Comparison of ENCODE assay signal across 8 cellular contexts in the genomic region with DNA sequence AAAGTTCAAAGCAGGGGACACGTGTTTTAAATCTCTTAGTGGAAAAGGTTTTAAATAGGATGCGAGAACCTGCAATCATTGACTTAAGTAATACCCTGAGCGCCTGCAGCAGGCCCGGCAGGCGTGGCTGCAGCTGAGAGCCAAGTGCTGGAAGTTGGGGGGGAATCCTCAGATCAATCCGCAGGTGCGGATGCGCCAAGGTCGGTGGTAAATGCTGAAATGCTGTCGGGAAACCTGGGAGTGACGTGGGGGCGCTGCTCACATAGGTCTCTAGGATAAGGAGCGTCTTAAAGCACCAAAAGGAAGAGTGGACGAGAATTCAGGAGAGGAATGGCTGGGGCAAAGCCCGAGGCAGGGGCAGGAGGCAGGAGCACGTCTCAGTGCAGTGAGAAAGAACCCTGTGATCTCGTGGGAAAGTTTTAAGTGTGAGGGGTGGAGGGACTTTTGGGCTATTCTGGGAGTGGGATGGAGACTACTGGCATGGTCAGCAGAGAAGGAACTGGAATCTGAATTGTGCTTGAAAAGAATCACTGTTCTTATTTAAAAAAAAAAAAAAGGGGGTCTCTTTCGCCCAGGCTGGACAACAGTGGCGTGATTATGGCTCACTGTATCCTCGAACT. TPM values are rescaled to one million over a fixed set of nuclear protein-coding genes. Genes with fewer than 3 reads are reported as not detected.
DNase-seq lines count a peak whose midpoint lies in the region; ATAC-seq and TF ChIP-seq lines count a peak whose summit lies in the region.

No MANE protein-coding gene starts in this region.

- POLR2A ChIA-PET in BJ (lab: Charles Lee): interaction anchor here (0.9 kb wide), 1 partner anchor 49 kb away, joined by 4 read pairs; no protein-coding TSS in a partner anchor

- H3K36me3 ChIP-seq in BJ (ENCODE audit: control insufficient read depth, insufficient read depth, low read length): no peaks in the 10 kb centered on the region

- intact Hi-C loops in right cardiac atrium (cut with DNase I): no loop called here

- peak overlapping the region; percentile 100 for H3K4me3 Mint-ChIP-seq in activated naive CD8-positive, alpha-beta T cell

- peaks cover 3% of the 10 kb centered on the region for H3K4me1 ChIP-seq in right cardiac atrium (ENCODE audit: control insufficient read depth, insufficient read depth, low read length)

- H3K9me3 ChIP-seq in right cardiac atrium (ENCODE audit: control insufficient read depth, low read length): no peaks in the 10 kb centered on the region

- 9% methylated on average over 20 of the region's 20 CpGs for WGBS in right cardiac atrium

- H3K4me3 ChIP-seq in BJ (ENCODE audit: low read depth, low read length) (peak overlapping the region; percentile 68), right cardiac atrium (ENCODE audit: low read length) (peak overlapping the region; percentile 73), retinal pigment epithelial cell (ENCODE audit: low read length) (peak overlapping the region; percentile 67)

- H3K27ac Mint-ChIP-seq in activated naive CD8-positive, alpha-beta T cell: peak overlapping the region; percentile 97

- peaks cover 10% of the 10 kb centered on the region for H3K36me3 Mint-ChIP-seq in activated naive CD8-positive, alpha-beta T cell

- peak overlapping the region; percentile 72 for H3K27ac ChIP-seq in right cardiac atrium (ENCODE audit: low read length)

- H3K27me3 Mint-ChIP-seq in activated naive CD8-positive, alpha-beta T cell: no peaks in the 10 kb centered on the region

- no peaks in the 10 kb centered on the region for H3K9me3 Mint-ChIP-seq in activated naive CD8-positive, alpha-beta T cell (ENCODE audit: low read depth)

- ATAC-seq in right cardiac atrium (no peak), HG02884 (IDR thresholded peaks at IDR 0.05; ENCODE audit: unreplicated experiment) (no peak), GM19328 (IDR thresholded peaks at IDR 0.05; ENCODE audit: unreplicated experiment) (no peak)

- H3K4me1 Mint-ChIP-seq in activated naive CD8-positive, alpha-beta T cell (ENCODE audit: low read depth): peaks cover 66% of the 10 kb centered on the region

- H3K27me3 ChIP-seq in BJ (ENCODE audit: control insufficient read depth, insufficient read depth, low read length): no peaks in the 10 kb centered on the region
- no peaks in the 10 kb centered on the region for H3K27me3 ChIP-seq in right cardiac atrium (ENCODE audit: control insufficient read depth, insufficient read depth)

- no peak for DNase-seq in BJ (ENCODE audit: low read depth)
- DNase-seq in H4 (ENCODE audit: low spot score): peak; percentile 46
- DNase-seq in NCI-H69 (lab: John Stamatoyannopoulos, UW): peak; percentile 87
- DNase-seq in right cardiac atrium: peak in 2 of 3 donors; percentile 61 to 77
- DNase-seq in retinal pigment epithelial cell (ENCODE audit: low read depth): no peak

- CTCF ChIA-PET in BJ (lab: Yijun Ruan, JAX): interaction anchor here (0.6 to 1.5 kb wide), 4 partner anchors 11 to 1348 kb away, joined by 3 to 6 read pairs (median 4); no protein-coding TSS in a partner anchor

- no peak; the same call in 1 of the 2 replicates for TF ChIP-seq CTCF in BJ (IDR thresholded peaks at IDR 0.05; ENCODE audit: insufficient read depth, low read depth, low read length)
- TF ChIP-seq CTCF in retinal pigment epithelial cell (conservative IDR thresholded peaks at IDR 0.05; ENCODE audit: low read depth, low read length): peak; percentile 18

RNA-seq across cellular contexts. Expression of gene CDCA4, which starts 0.9 kb away (rescaled TPM):
- 13.3 and 16.6 TPM in 2 replicates for polyA plus RNA-seq in BJ (2011; rRNA removed)
- 8.7 and 10.7 TPM in 2 replicates for polyA minus RNA-seq in BJ (2011; rRNA and poly(A)+ RNA removed)
- total RNA-seq in H4 (2014; rRNA removed; shearing (Covaris generic)): 42.8 and 46.1 TPM in 2 replicates
- 1 to 10 TPM; 2.9 to 3.9 (median 3.3) TPM for total RNA-seq in right cardiac atrium
- polyA plus RNA-seq in right cardiac atrium: 2.5 TPM

RNA-seq across cellular contexts. Expression of gene CLBA1, which starts 36.2 kb away (rescaled TPM):
- polyA plus RNA-seq in BJ (2011; rRNA removed): 4.5 and 5.9 TPM in 2 replicates
- polyA minus RNA-seq in BJ (2011; rRNA and poly(A)+ RNA removed): 2.6 and 4.0 TPM in 2 replicates
- 2.4 and 4.4 TPM in 2 replicates for total RNA-seq in H4 (2014; rRNA removed; shearing (Covaris generic))
- total RNA-seq in right cardiac atrium: 1 to 10 TPM; 1.8 to 4.2 (median 3.1) TPM
- 2.4 TPM for polyA plus RNA-seq in right cardiac atrium

RNA-seq across cellular contexts. Expression of gene GPR132, which starts 43.5 kb away (rescaled TPM):
- polyA plus RNA-seq in BJ (2011; rRNA removed) (0.06 and 0.13 TPM in 2 replicates), right cardiac atrium (0.32 TPM)
- polyA minus RNA-seq in BJ (2011; rRNA and poly(A)+ RNA removed): not detected in 2 replicates
- 0.10 TPM in 1 of 2 replicates, not detected in the other for total RNA-seq in H4 (2014; rRNA removed; shearing (Covaris generic))
- total RNA-seq in right cardiac atrium: under 1 TPM; 0.62 to 0.80 (median 0.73) TPM

RNA-seq across cellular contexts. Expression of gene AHNAK2, which starts 43.6 kb away (rescaled TPM):
- polyA plus RNA-seq in BJ (2011; rRNA removed) (6.5 and 6.6 TPM in 2 replicates), right cardiac atrium (2.0 TPM)
- 21.9 and 25.9 TPM in 2 replicates for polyA minus RNA-seq in BJ (2011; rRNA and poly(A)+ RNA removed)
- total RNA-seq in H4 (2014; rRNA removed; shearing (Covaris generic)): 4.4 and 5.2 TPM in 2 replicates
- 1 to 10 TPM; 2.5 to 5.7 (median 3.3) TPM for total RNA-seq in right cardiac atrium

Comparison
In these comparisons a context has a peak if more than half of its experiments do, and no peak if none do; other contexts are left out.
1. DNase-seq: peak in H4 (single experiment), NCI-H69 (single experiment) and right cardiac atrium (2 of 3); none in BJ (single experiment) and retinal pigment epithelial cell (single experiment).
2. Peak in every context shown above with its lines, with median percentiles within 50 percentile points of each other: H3K4me3 ChIP-seq.